In genomic region chr3:37980477-37981347, GRCh38 we compare ENCODE assay signal across 28 cellular contexts. TPM values are rescaled to one million over a fixed set of nuclear protein-coding genes. Genes with fewer than 3 reads are reported as not detected.
DNase-seq lines count a peak whose midpoint lies in the region; ATAC-seq and TF ChIP-seq lines count a peak whose summit lies in the region.
"Had no signal": no experiment of that assay in that cellular context is flagged by ENCODE, and none has a peak within 500 bp of the region (broad histone marks: within the 10 kb centered on the region; RNA-seq: fewer than 3 reads in every experiment).

No MANE protein-coding gene starts in this region.

- H2BK120ac ChIP-seq in neuronal stem cell (ENCODE audit: low read depth, low read length), result no peak overlapping the region

- POLR2A ChIA-PET in naive thymus-derived CD8-positive, alpha-beta T cell (lab: Charles Lee), result interaction anchor here (0.6 kb wide), 1 partner anchor 132 kb away, joined by 3 read pairs; no protein-coding TSS in a partner anchor

- no peak for DNase-seq in Calu3
- peak; percentile 42 for DNase-seq in RWPE2 (ENCODE audit: low spot score)
- peak; percentile 53 for DNase-seq in islet precursor cell
- DNase-seq in neuronal stem cell (ENCODE audit: low spot score), result no peak
- no peak for DNase-seq in esophagus squamous epithelium (lab: John Stamatoyannopoulos, UW)
- DNase-seq in germinal center (ENCODE audit: low spot score), result no peak
- DNase-seq in naive thymus-derived CD8-positive, alpha-beta T cell, result no peak
- no peak for DNase-seq in foreskin keratinocyte
- DNase-seq: ACHN; activated B cell treated with CpG ODN at 0.5 μM for 24 hours; activated CD4-positive, alpha-beta T cell treated with anti-CD3 and anti-CD28 coated beads, Interleukin-2, amount 10 ng/mL, durations not matched to agents 7 days and 5 days; activated T-cell treated with anti-CD3 and anti-CD28 coated beads, Interleukin-2, amount 50 U/mL, for 48 hours; BE2C; caudate nucleus; effector memory CD8-positive, alpha-beta T cell; GDM1; NCI-H1092; NCI-H1694 treated with DMSO at 0.1 percent for 48 hours; NCI-H2171 treated with DMSO at 0.1 percent for 48 hours; NCI-H510A treated with DMSO at 0.1 percent for 48 hours had no signal

- CTCF ChIA-PET in Calu3 (lab: Charles Lee), result interaction anchor here (1.9 kb wide), 1 partner anchor 16 kb away, joined by 7 read pairs; no protein-coding TSS in a partner anchor

- no peak overlapping the region for H3K9ac ChIP-seq in neuronal stem cell (ENCODE audit: low read depth, low read length, poor library complexity)

- H4K8ac ChIP-seq in neuronal stem cell (ENCODE audit: low read depth, low read length), result no peak overlapping the region

- no peak overlapping the region for H3K14ac ChIP-seq in neuronal stem cell (ENCODE audit: low read length)

- H3K9me3 ChIP-seq in RWPE2 (ENCODE audit: severe bottlenecking) (no peaks in the 10 kb centered on the region), neuronal stem cell (replicated peaks in 1 of 2; ENCODE audit: control insufficient read depth in 2 of 2, insufficient read depth in 1 of 2, low read depth in 1 of 2, low read length in 2 of 2) (peaks cover 0 to 2% of the 10 kb centered on the region in 2 donors), esophagus squamous epithelium (no peaks in the 10 kb centered on the region)
- H3K9me3 ChIP-seq: BE2C, mucosa of descending colon, prostate gland, SJSA1 had no signal

- H3K4me3 Mint-ChIP-seq in Calu3 (ENCODE audit: low read depth, unreplicated experiment), result no peak overlapping the region
- H3K4me3 Mint-ChIP-seq in naive thymus-derived CD8-positive, alpha-beta T cell, result no peak overlapping the region
- H3K4me3 Mint-ChIP-seq: activated B cell treated with CpG ODN at 0.5 μM for 24 hours; activated CD4-positive, alpha-beta T cell treated with anti-CD3 and anti-CD28 coated beads, Interleukin-2, amount 10 ng/mL, durations not matched to agents 7 days and 5 days; effector memory CD8-positive, alpha-beta T cell; IgD-negative memory B cell; stimulated activated effector memory CD8-positive, alpha-beta T cell treated with anti-CD3 and anti-CD28 coated beads, Interleukin-12 subunit alpha, Interleukin-12 subunit beta, amount 100 ng/mL, for 72 hours had no signal

- no peak overlapping the region for H3K4me2 ChIP-seq in neuronal stem cell (ENCODE audit: insufficient read depth, low read length, poor library complexity, severe bottlenecking)

- H2AFZ ChIP-seq in neuronal stem cell (ENCODE audit: low read length), result no peak overlapping the region

- TF ChIP-seq POLR2A in esophagus squamous epithelium (IDR thresholded peaks at IDR 0.05), result no peak

- no peak overlapping the region for H2BK15ac ChIP-seq in neuronal stem cell (ENCODE audit: low read length)

- H2BK5ac ChIP-seq in neuronal stem cell (ENCODE audit: low read length), result no peak overlapping the region

- no TSS peak for BruUV-seq in Calu3 (replicated peaks; lab: Mats Ljungman, UMichigan)

- H3K4me1 ChIP-seq in RWPE2 (ENCODE audit: insufficient read depth, poor library complexity, severe bottlenecking) (no peaks in the 10 kb centered on the region), neuronal stem cell (ENCODE audit: control insufficient read depth in 2 of 2, insufficient read depth in 1 of 2, low read depth in 1 of 2, low read length in 2 of 2) (no peaks in the 10 kb centered on the region), esophagus squamous epithelium (peaks cover 0 to 28% (median 19%) of the 10 kb centered on the region in 3 donors), foreskin keratinocyte (no peaks in the 10 kb centered on the region)
- H3K4me1 ChIP-seq: BE2C, prostate gland, SJSA1 had no signal

- H3K27ac ChIP-seq in RWPE2 (ENCODE audit: poor library complexity, severe bottlenecking) (no peak overlapping the region), neuronal stem cell (replicated peaks; ENCODE audit: low read length) (no peak overlapping the region), esophagus squamous epithelium (no peak overlapping the region), foreskin keratinocyte (no peak overlapping the region)
- H3K27ac ChIP-seq: coronary artery, SJSA1 had no signal

- no CpG with 5 or more reads among the region's 14 CpGs for WGBS in neuronal stem cell (ENCODE audit: extremely low coverage in 2 of 2, insufficient read length in 2 of 2, insufficient replicate concordance in 1 of 2), 2 donors
- WGBS in esophagus squamous epithelium, 2 donors, result 87 to 90% methylated on average over 7 to 9 of the region's 14 CpGs

- no peak for TF ChIP-seq CTCF in Calu3 (IDR thresholded peaks at IDR 0.05; ENCODE audit: unreplicated experiment)
- TF ChIP-seq CTCF in RWPE2 (IDR thresholded peaks at IDR 0.05; ENCODE audit: poor library complexity, severe bottlenecking), result no peak
- no peak for TF ChIP-seq CTCF in esophagus squamous epithelium (IDR thresholded peaks at IDR 0.05)
- no peak for TF ChIP-seq CTCF in foreskin keratinocyte (conservative IDR thresholded peaks at IDR 0.05)

- H2AK5ac ChIP-seq in neuronal stem cell (ENCODE audit: low read depth, low read length), result no peak overlapping the region

- H3K4ac ChIP-seq in neuronal stem cell (ENCODE audit: low read length), result no peak overlapping the region

- no peak overlapping the region for H4K91ac ChIP-seq in neuronal stem cell (ENCODE audit: low read depth, low read length, poor library complexity)

- no peaks in the 10 kb centered on the region for H3K79me1 ChIP-seq in neuronal stem cell (ENCODE audit: low read depth, low read length)

- intact Hi-C loops in Calu3 (cut with micrococcal nuclease; ENCODE audit: unreplicated experiment), result no loop called here
- intact Hi-C loops in esophagus squamous epithelium (cut with DNase I), result no loop called here

- ATAC-seq in RWPE2 (ENCODE audit: low read depth) (no peak), foreskin keratinocyte (no peak)
- no peak for ATAC-seq in naive thymus-derived CD8-positive, alpha-beta T cell
- ATAC-seq: effector memory CD8-positive, alpha-beta T cell; stimulated activated effector memory CD8-positive, alpha-beta T cell treated with anti-CD3 and anti-CD28 coated beads, Interleukin-12 subunit alpha, Interleukin-12 subunit beta, amount 100 ng/mL, for 72 hours had no signal

- H3K36me3 ChIP-seq in RWPE2 (ENCODE audit: low read depth), result peaks cover 17% of the 10 kb centered on the region
- peaks cover 11 to 49% of the 10 kb centered on the region in 2 donors for H3K36me3 ChIP-seq in neuronal stem cell (replicated peaks in 1 of 2; ENCODE audit: control insufficient read depth in 2 of 2, insufficient read depth in 2 of 2, low read length in 2 of 2)
- H3K36me3 ChIP-seq in esophagus squamous epithelium, result peaks cover 0 to 63% (median 4%) of the 10 kb centered on the region in 3 donors
- H3K36me3 ChIP-seq: BE2C had no signal

- no peaks in the 10 kb centered on the region for H3K27me3 Mint-ChIP-seq in Calu3 (ENCODE audit: unreplicated experiment)
- H3K27me3 Mint-ChIP-seq in naive thymus-derived CD8-positive, alpha-beta T cell, result no peaks in the 10 kb centered on the region
- H3K27me3 Mint-ChIP-seq: activated CD4-positive, alpha-beta T cell treated with anti-CD3 and anti-CD28 coated beads, Interleukin-2, amount 10 ng/mL, durations not matched to agents 7 days and 5 days had no signal

- peaks cover 22% of the 10 kb centered on the region for H3K4me1 Mint-ChIP-seq in Calu3 (ENCODE audit: low read depth, unreplicated experiment)
- peaks cover 0 to 2% (median 0%) of the 10 kb centered on the region in 4 donors for H3K4me1 Mint-ChIP-seq in naive thymus-derived CD8-positive, alpha-beta T cell
- H3K4me1 Mint-ChIP-seq: activated B cell treated with CpG ODN at 0.5 μM for 24 hours; activated CD4-positive, alpha-beta T cell treated with anti-CD3 and anti-CD28 coated beads, Interleukin-2, amount 10 ng/mL, durations not matched to agents 7 days and 5 days; IgD-negative memory B cell; stimulated activated effector memory CD8-positive, alpha-beta T cell treated with anti-CD3 and anti-CD28 coated beads, Interleukin-12 subunit alpha, Interleukin-12 subunit beta, amount 100 ng/mL, for 72 hours had no signal

- H3K18ac ChIP-seq in neuronal stem cell (ENCODE audit: low read length), result no peak overlapping the region

- H3K27me3 ChIP-seq in RWPE2 (ENCODE audit: insufficient read depth, poor library complexity, severe bottlenecking), result no peaks in the 10 kb centered on the region
- H3K27me3 ChIP-seq in neuronal stem cell (ENCODE audit: control insufficient read depth in 3 of 3, insufficient read depth in 3 of 3, low read depth in 1 of 3, low read length in 3 of 3), result no peaks in the 10 kb centered on the region
- no peaks in the 10 kb centered on the region for H3K27me3 ChIP-seq in esophagus squamous epithelium
- H3K27me3 ChIP-seq in foreskin keratinocyte, result no peaks in the 10 kb centered on the region
- H3K27me3 ChIP-seq: BE2C, SJSA1 had no signal

- no peaks in the 10 kb centered on the region for H3K9me3 Mint-ChIP-seq in Calu3 (ENCODE audit: low read depth, unreplicated experiment)
- H3K9me3 Mint-ChIP-seq in naive thymus-derived CD8-positive, alpha-beta T cell, result no peaks in the 10 kb centered on the region
- H3K9me3 Mint-ChIP-seq: activated B cell treated with CpG ODN at 0.5 μM for 24 hours; activated CD4-positive, alpha-beta T cell treated with anti-CD3 and anti-CD28 coated beads, Interleukin-2, amount 10 ng/mL, durations not matched to agents 7 days and 5 days; effector memory CD8-positive, alpha-beta T cell; IgD-negative memory B cell; stimulated activated effector memory CD8-positive, alpha-beta T cell treated with anti-CD3 and anti-CD28 coated beads, Interleukin-12 subunit alpha, Interleukin-12 subunit beta, amount 100 ng/mL, for 72 hours had no signal

- H3K36me3 Mint-ChIP-seq in Calu3 (ENCODE audit: insufficient read depth, unreplicated experiment), result peaks cover 6% of the 10 kb centered on the region
- H3K36me3 Mint-ChIP-seq in naive thymus-derived CD8-positive, alpha-beta T cell, result no peaks in the 10 kb centered on the region
- H3K36me3 Mint-ChIP-seq: IgD-negative memory B cell; stimulated activated effector memory CD8-positive, alpha-beta T cell treated with anti-CD3 and anti-CD28 coated beads, Interleukin-12 subunit alpha, Interleukin-12 subunit beta, amount 100 ng/mL, for 72 hours had no signal

- H3K23ac ChIP-seq in neuronal stem cell (ENCODE audit: low read depth, low read length, poor library complexity), result peak overlapping the region; percentile 57

- H2BK12ac ChIP-seq in neuronal stem cell (ENCODE audit: low read length), result no peak overlapping the region

- H3K4me3 ChIP-seq in RWPE2 (ENCODE audit: severe bottlenecking) (no peak overlapping the region), neuronal stem cell (ENCODE audit: low read length in 2 of 2) (no peak overlapping the region), esophagus squamous epithelium (no peak overlapping the region)
- H3K4me3 ChIP-seq: coronary artery, mucosa of descending colon, prostate gland, SJSA1 had no signal

- H3K27ac Mint-ChIP-seq in Calu3 (ENCODE audit: unreplicated experiment), result peak overlapping the region; percentile 2
- H3K27ac Mint-ChIP-seq in naive thymus-derived CD8-positive, alpha-beta T cell, result no peak overlapping the region
- H3K27ac Mint-ChIP-seq: activated B cell treated with CpG ODN at 0.5 μM for 24 hours; activated CD4-positive, alpha-beta T cell treated with anti-CD3 and anti-CD28 coated beads, Interleukin-2, amount 10 ng/mL, durations not matched to agents 7 days and 5 days; effector memory CD8-positive, alpha-beta T cell; IgD-negative memory B cell; stimulated activated effector memory CD8-positive, alpha-beta T cell treated with anti-CD3 and anti-CD28 coated beads, Interleukin-12 subunit alpha, Interleukin-12 subunit beta, amount 100 ng/mL, for 72 hours had no signal

RNA-seq across cellular contexts. Expression of gene VILL, which starts 9.9 kb away (rescaled TPM):
- total RNA-seq in Calu3 (2022) (52.6 and 86.8 TPM in 2 replicates), esophagus squamous epithelium (10 to 100 TPM in 1 of 4 donors, 1 to 10 TPM in 3; 5.5 to 13.0 (median 6.1) TPM), foreskin keratinocyte (3.7 and 3.8 TPM in 2 replicates)
- 2.0 TPM for polyA plus RNA-seq in neuronal stem cell (2013, experiment 1 of 2)
- 1.7 TPM for polyA plus RNA-seq in neuronal stem cell (2013, experiment 2 of 2)
- total RNA-seq in naive thymus-derived CD8-positive, alpha-beta T cell, result 10 to 100 TPM; 41.0 to 41.9 TPM
- polyA plus RNA-seq in naive thymus-derived CD8-positive, alpha-beta T cell, result 10 to 100 TPM; 12.3 to 21.6 (median 16.0) TPM
- polyA plus RNA-seq in foreskin keratinocyte, result 3.1 and 3.4 TPM in 2 replicates

RNA-seq across cellular contexts. Expression of gene PLCD1, which starts 48.7 kb away (rescaled TPM):
- total RNA-seq in Calu3 (2022) (7.8 and 9.8 TPM in 2 replicates), esophagus squamous epithelium (10 to 100 TPM; 24.2 to 37.9 (median 35.0) TPM), foreskin keratinocyte (23.5 and 27.4 TPM in 2 replicates)
- polyA plus RNA-seq in neuronal stem cell (2013, experiment 1 of 2), result 41.7 TPM
- polyA plus RNA-seq in neuronal stem cell (2013, experiment 2 of 2), result 41.2 TPM
- total RNA-seq in naive thymus-derived CD8-positive, alpha-beta T cell, result 10 to 100 TPM; 39.3 to 42.7 TPM
- polyA plus RNA-seq in naive thymus-derived CD8-positive, alpha-beta T cell, result 10 to 100 TPM; 11.0 to 23.0 (median 15.6) TPM
- polyA plus RNA-seq in foreskin keratinocyte, result 21.5 and 28.3 TPM in 2 replicates

RNA-seq across cellular contexts. Expression of gene DLEC1, which starts 58.3 kb away (rescaled TPM):
- total RNA-seq in Calu3 (2022) (0.28 and 0.78 TPM in 2 replicates), esophagus squamous epithelium (under 1 TPM in 1 of 4 donors, not detected in 3; 0.19 TPM), foreskin keratinocyte (not detected in 2 replicates)
- polyA plus RNA-seq in neuronal stem cell (2013, experiment 1 of 2), result 2.5 TPM
- polyA plus RNA-seq in neuronal stem cell (2013, experiment 2 of 2), result 2.5 TPM
- total RNA-seq in naive thymus-derived CD8-positive, alpha-beta T cell, result 1 to 10 TPM; 4.6 to 5.2 TPM
- under 1 TPM; 0.31 to 0.37 (median 0.35) TPM for polyA plus RNA-seq in naive thymus-derived CD8-positive, alpha-beta T cell
- 0.02 TPM in 1 of 2 replicates, not detected in the other for polyA plus RNA-seq in foreskin keratinocyte
- total RNA-seq: lung microvascular endothelial cell, RPMI7951, SJSA1 had no signal

Comparison
In these comparisons a context has a peak if more than half of its experiments do, and no peak if none do; other contexts are left out.
1. DNase-seq: peak in RWPE2 (single experiment) and islet precursor cell (single experiment); none in Calu3 (single experiment), neuronal stem cell (single experiment), esophagus squamous epithelium (single experiment), germinal center (single experiment), naive thymus-derived CD8-positive, alpha-beta T cell (0 of 10) and foreskin keratinocyte (0 of 2).